30 cellular contexts compared by ENCODE assay signal in genomic region chr1:172483448-172483847, GRCh38.
"Had no signal": no experiment of that assay in that cellular context is flagged by ENCODE, and none has a peak within 500 bp of the region (broad histone marks: within the 10 kb centered on the region; RNA-seq: fewer than 3 reads in every experiment).

No MANE protein-coding gene starts in this region.

- H3K4me1 Mint-ChIP-seq: activated T-helper 17 cell treated with anti-CD3 and anti-CD28 coated beads, Interleukin-2, amount 50 U/mL, for 72 hours; central memory CD8-positive, alpha-beta T cell had no signal

- H3K36me3 ChIP-seq: esophagus squamous epithelium, ovary, suprapubic skin, tibial artery had no signal

- H3K36me3 Mint-ChIP-seq: stimulated activated naive B cell treated with anti-CD40 and anti-IgM and Interleukin-4, amounts not matched to agents 10 μg/mL and 1 μg/mL and 100 μg/mL, for 72 hours; WTC11 had no signal

- H3K27me3 ChIP-seq: esophagus squamous epithelium, ovary, suprapubic skin had no signal

- ATAC-seq: activated CD8-positive, alpha-beta T cell treated with anti-CD3 and anti-CD28 coated beads for 36 hours; activated T-cell treated with anti-CD3 and anti-CD28 coated beads, Interleukin-2, amount 50 U/mL, for 4 hours; activated T-helper 17 cell treated with anti-CD3 and anti-CD28 coated beads, Interleukin-2, amount 50 U/mL, for 72 hours; left cardiac atrium; naive thymus-derived CD4-positive, alpha-beta T cell; sciatic nerve; stimulated activated naive B cell treated with anti-CD40 and anti-IgM and Interleukin-4, amounts not matched to agents 10 μg/mL and 1 μg/mL and 100 μg/mL, for 72 hours; T-helper 17 cell; WTC11 had no signal

- H3K9me3 Mint-ChIP-seq: activated CD8-positive, alpha-beta T cell treated with anti-CD3 and anti-CD28 coated beads for 36 hours; activated T-cell treated with anti-CD3 and anti-CD28 coated beads, Interleukin-2, amount 50 U/mL, for 4 hours; activated T-helper 17 cell treated with anti-CD3 and anti-CD28 coated beads, Interleukin-2, amount 50 U/mL, for 72 hours; central memory CD8-positive, alpha-beta T cell; naive thymus-derived CD4-positive, alpha-beta T cell; WTC11 had no signal

- H3K27ac ChIP-seq: epithelial cell of prostate, ovary, suprapubic skin, tibial artery had no signal

- H3K4me3 ChIP-seq: esophagus squamous epithelium, ovary, suprapubic skin, tibial artery had no signal

- H3K27ac Mint-ChIP-seq: activated CD8-positive, alpha-beta T cell treated with anti-CD3 and anti-CD28 coated beads for 36 hours; activated T-helper 17 cell treated with anti-CD3 and anti-CD28 coated beads, Interleukin-2, amount 50 U/mL, for 72 hours; progenitor cell of endocrine pancreas; stimulated activated naive B cell treated with anti-CD40 and anti-IgM and Interleukin-4, amounts not matched to agents 10 μg/mL and 1 μg/mL and 100 μg/mL, for 72 hours; WTC11 had no signal

- DNase-seq: activated CD4-positive, alpha-beta T cell treated with anti-CD3 and anti-CD28 coated beads for 1 hour; activated CD4-positive, alpha-beta T cell treated with anti-CD3 and anti-CD28 coated beads, Interleukin-2, amount 50 U/mL, for 1 hour; activated CD8-positive, alpha-beta T cell treated with anti-CD3 and anti-CD28 coated beads for 36 hours; activated gamma-delta T cell treated with Interleukin-2 at 50 U/mL for 16 hours; activated naive CD4-positive, alpha-beta T cell treated with anti-CD3 and anti-CD28 coated beads, Interleukin-2, amount 50 U/mL, for 16 hours; activated T-cell treated with anti-CD3 and anti-CD28 coated beads, Interleukin-2, amount 50 U/mL, for 4 hours; amygdala; effector CD8-positive, alpha-beta T cell; esophagus squamous epithelium; islet precursor cell; left cardiac atrium; mammary epithelial cell; midbrain; naive thymus-derived CD4-positive, alpha-beta T cell; ovary; retina; small intestine; stimulated activated CD4-positive, alpha-beta T cell treated with anti-CD3 and anti-CD28 coated beads, Interleukin-2, amount 100 ng/mL, for 24 hours; stimulated activated naive B cell treated with anti-CD40 and anti-IgM and Interleukin-4, amounts not matched to agents 10 μg/mL and 1 μg/mL and 100 μg/mL, for 72 hours; SW 1271; T-helper 17 cell; T1000; tibial artery had no signal

- H3K9me3 ChIP-seq: esophagus squamous epithelium, ovary, suprapubic skin, tibial artery had no signal

- H3K4me3 Mint-ChIP-seq: activated CD8-positive, alpha-beta T cell treated with anti-CD3 and anti-CD28 coated beads for 36 hours; activated T-cell treated with anti-CD3 and anti-CD28 coated beads, Interleukin-2, amount 50 U/mL, for 4 hours; activated T-helper 17 cell treated with anti-CD3 and anti-CD28 coated beads, Interleukin-2, amount 50 U/mL, for 72 hours; central memory CD8-positive, alpha-beta T cell; naive thymus-derived CD4-positive, alpha-beta T cell; stimulated activated naive B cell treated with anti-CD40 and anti-IgM and Interleukin-4, amounts not matched to agents 10 μg/mL and 1 μg/mL and 100 μg/mL, for 72 hours; T-helper 17 cell; WTC11 had no signal

- H3K4me1 ChIP-seq: suprapubic skin, tibial artery had no signal

- H3K27me3 Mint-ChIP-seq: activated T-helper 17 cell treated with anti-CD3 and anti-CD28 coated beads, Interleukin-2, amount 50 U/mL, for 72 hours; progenitor cell of endocrine pancreas had no signal
